ENCODE assay signal across 23 cellular contexts in genomic region chr7:74713567-74713966, GRCh38.
"Had no signal": no experiment of that assay in that cellular context is flagged by ENCODE, and none has a peak within 500 bp of the region (broad histone marks: within the 10 kb centered on the region; RNA-seq: fewer than 3 reads in every experiment).

No MANE protein-coding gene starts in this region.

- DNase-seq: IMR-90, Karpas-422, KG1, MG63, NCI-H1092, NCI-H1105 treated with DMSO at 0.1 percent for 48 hours, NCI-H1417 treated with DMSO at 0.1 percent for 48 hours, NCI-H187, NCI-H2029, NCI-H2081 treated with DMSO at 0.1 percent for 48 hours, NCI-H2171, NCI-H226, NCI-H446, NCI-H510A, NCI-H524 treated with DMSO at 0.1 percent for 48 hours, NCI-H69, NCI-H774, Peyer's patch, SHP77 treated with DMSO at 0.1 percent for 48 hours, SJCRH30, T-helper 1 cell had no signal

- H3K4me3 ChIP-seq: MG63, Peyer's patch, SJCRH30 had no signal

- H3K9me3 ChIP-seq: SJCRH30 had no signal

- H3K4me1 ChIP-seq: Peyer's patch, SJCRH30 had no signal

- H3K27me3 ChIP-seq: MG63, Peyer's patch, SJCRH30 had no signal

- H3K27ac ChIP-seq: Peyer's patch, SJCRH30 had no signal

- ATAC-seq: Right ventricle myocardium inferior, SK-N-SH treated with all-trans-retinoic acid at 6 μM for 48 hours had no signal
